Comparison of ENCODE assay signal across 29 cellular contexts in the genomic region with DNA sequence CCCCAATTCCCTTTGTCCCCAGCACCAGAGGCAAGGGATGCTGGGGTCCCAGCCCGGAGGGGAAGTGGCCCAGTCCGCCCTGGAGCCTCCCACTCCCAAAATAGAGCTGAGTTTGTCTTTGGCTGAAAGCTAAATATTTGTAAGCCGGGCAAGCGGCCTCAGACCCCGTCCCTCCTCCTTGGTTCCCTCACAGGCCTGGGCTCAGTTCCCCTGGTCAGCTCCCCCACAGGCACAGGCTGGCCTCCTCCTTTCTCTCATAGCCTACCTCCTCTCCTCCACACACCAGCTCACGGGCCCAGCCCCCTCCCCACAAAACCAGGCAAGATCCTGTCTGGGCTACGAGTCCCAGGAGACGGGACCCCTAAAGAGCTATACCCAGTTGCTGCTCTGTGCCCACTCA. TPM values are rescaled to one million over a fixed set of nuclear protein-coding genes. Genes with fewer than 3 reads are reported as not detected.
"Had no signal": no experiment of that assay in that cellular context is flagged by ENCODE, and none has a peak within 500 bp of the region (broad histone marks: within the 10 kb centered on the region; RNA-seq: fewer than 3 reads in every experiment).

No MANE protein-coding gene starts in this region.

- ATAC-seq: activated CD8-positive, alpha-beta memory T cell treated with anti-CD3 and anti-CD28 coated beads, Interleukin-2, amount 10 ng/mL, durations not matched to agents 7 days and 5 days; Right ventricle myocardium inferior; T-cell had no signal

- H3K4me3 Mint-ChIP-seq: activated B cell treated with CpG ODN at 0.5 μM for 24 hours; activated CD4-positive, alpha-beta T cell treated with anti-CD3 and anti-CD28 coated beads, Interleukin-2, amount 10 ng/mL, durations not matched to agents 24 days and 14 days; activated CD8-positive, alpha-beta memory T cell treated with anti-CD3 and anti-CD28 coated beads, Interleukin-2, amount 10 ng/mL, durations not matched to agents 7 days and 5 days; activated naive CD8-positive, alpha-beta T cell; activated T-cell treated with anti-CD3 and anti-CD28 coated beads, Interleukin-2, amount 50 U/mL, for 24 hours; central memory CD8-positive, alpha-beta T cell; T-cell had no signal

- H3K27ac ChIP-seq: SK-N-MC had no signal

- DNase-seq: activated B cell treated with CpG ODN at 0.5 μM for 24 hours; activated CD4-positive, alpha-beta T cell treated with anti-CD3 and anti-CD28 coated beads for 1 hour; activated CD4-positive, alpha-beta T cell treated with anti-CD3 and anti-CD28 coated beads, Interleukin-2, amount 10 ng/mL, durations not matched to agents 24 days and 14 days; activated CD4-positive, alpha-beta T cell treated with anti-CD3 and anti-CD28 coated beads, Interleukin-2, amount 50 U/mL, for 48 hours; activated CD8-positive, alpha-beta memory T cell treated with anti-CD3 and anti-CD28 coated beads, Interleukin-2, amount 10 ng/mL, durations not matched to agents 7 days and 5 days; activated effector memory CD4-positive, alpha-beta T cell treated with anti-CD3 and anti-CD28 coated beads, Interleukin-2, amount 50 U/mL, for 16 hours; activated naive CD4-positive, alpha-beta T cell treated with Interleukin-2 at 50 U/mL for 16 hours; activated T-cell treated with anti-CD3 and anti-CD28 coated beads, Interleukin-2, amount 50 U/mL, for 24 hours; amygdala; Karpas-422; NCI-H1105 treated with DMSO at 0.1 percent for 48 hours; NCI-H146; NCI-H1930; NCI-H2171; NCI-H2227 treated with DMSO at 0.1 percent for 48 hours; NCI-H446 treated with DMSO at 0.1 percent for 48 hours; NCI-H526 treated with DMSO at 0.1 percent for 48 hours; NCI-H82; OCI-M1; RPMI8226; T-cell; T-helper 2 cell; T1000 had no signal

- H3K36me3 Mint-ChIP-seq: activated CD8-positive, alpha-beta memory T cell treated with anti-CD3 and anti-CD28 coated beads, Interleukin-2, amount 10 ng/mL, durations not matched to agents 7 days and 5 days; activated naive CD8-positive, alpha-beta T cell; brain; T-cell had no signal

- H3K9me3 Mint-ChIP-seq: activated B cell treated with CpG ODN at 0.5 μM for 24 hours; activated CD4-positive, alpha-beta T cell treated with anti-CD3 and anti-CD28 coated beads, Interleukin-2, amount 10 ng/mL, durations not matched to agents 24 days and 14 days; activated T-cell treated with anti-CD3 and anti-CD28 coated beads, Interleukin-2, amount 50 U/mL, for 24 hours; brain; central memory CD8-positive, alpha-beta T cell; T-cell had no signal

- H3K27ac Mint-ChIP-seq: activated B cell treated with CpG ODN at 0.5 μM for 24 hours; activated CD4-positive, alpha-beta T cell treated with anti-CD3 and anti-CD28 coated beads, Interleukin-2, amount 10 ng/mL, durations not matched to agents 24 days and 14 days; activated CD8-positive, alpha-beta memory T cell treated with anti-CD3 and anti-CD28 coated beads, Interleukin-2, amount 10 ng/mL, durations not matched to agents 7 days and 5 days; activated naive CD8-positive, alpha-beta T cell; activated T-cell treated with anti-CD3 and anti-CD28 coated beads, Interleukin-2, amount 50 U/mL, for 24 hours; T-cell had no signal

- H3K4me3 ChIP-seq: SK-N-MC had no signal

RNA-seq across cellular contexts. Expression of gene SP7, which starts 1.3 kb away (rescaled TPM):
- total RNA-seq: activated B cell treated with CpG ODN at 0.5 μM for 24 hours; activated CD4-positive, alpha-beta T cell treated with anti-CD3 and anti-CD28 coated beads, Interleukin-2, amount 10 ng/mL, durations not matched to agents 24 days and 14 days; activated CD8-positive, alpha-beta memory T cell treated with anti-CD3 and anti-CD28 coated beads, Interleukin-2, amount 10 ng/mL, durations not matched to agents 7 days and 5 days; astrocyte; Right ventricle myocardium inferior had no signal
